In the genomic region with DNA sequence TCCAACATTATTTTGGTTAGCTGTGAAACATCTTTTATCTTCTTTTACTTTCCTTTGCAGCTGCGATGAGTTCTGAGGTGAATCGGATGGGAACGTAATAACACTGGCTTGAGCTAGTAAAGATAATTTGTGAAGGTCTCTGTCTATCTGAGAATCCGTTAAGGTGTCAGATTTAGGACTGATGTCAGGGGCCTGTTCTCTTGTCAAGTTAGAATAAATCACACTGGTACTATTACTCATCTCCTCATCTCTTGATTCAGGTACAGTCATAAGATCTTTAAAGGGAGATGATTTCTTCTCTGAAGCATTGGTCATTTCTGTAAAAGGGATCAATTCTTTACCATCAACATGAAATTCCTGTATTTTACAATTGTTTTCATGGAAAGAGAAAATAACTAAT, we compare ENCODE assay signal across 21 cellular contexts. TPM values are rescaled to one million over a fixed set of nuclear protein-coding genes. Genes with fewer than 3 reads are reported as not detected.
A peak's percentile ranks its signal among the peaks of the same experiment; 100 is the strongest.
DNase-seq lines count a peak whose midpoint lies in the region; ATAC-seq and TF ChIP-seq lines count a peak whose summit lies in the region.
"Had no signal": no experiment of that assay in that cellular context is flagged by ENCODE, and none has a peak within 500 bp of the region (broad histone marks: within the 10 kb centered on the region; RNA-seq: fewer than 3 reads in every experiment).

No MANE protein-coding gene starts in this region.

- peaks cover 85% of the 10 kb centered on the region for H3K36me3 Mint-ChIP-seq in activated CD8-positive, alpha-beta T cell treated with anti-CD3 and anti-CD28 coated beads for 36 hours (ENCODE audit: low read depth)
- H3K36me3 Mint-ChIP-seq in activated CD8-positive, alpha-beta T cell treated with anti-CD3 and anti-CD28 coated beads, Interleukin-2, amount 10 ng/mL, durations not matched to agents 7 days and 5 days (ENCODE audit: low read depth): peaks cover 87% of the 10 kb centered on the region
- peaks cover 61% of the 10 kb centered on the region for H3K36me3 Mint-ChIP-seq in natural killer cell
- H3K36me3 Mint-ChIP-seq in natural killer cell treated with Interleukin-12 subunit alpha and Interleukin-12 subunit beta and Interleukin-15 and Interleukin-18, amount 100 ng/mL, for 72 hours: peaks cover 66% of the 10 kb centered on the region
- peaks cover 69% of the 10 kb centered on the region for H3K36me3 Mint-ChIP-seq in central memory CD8-positive, alpha-beta T cell (ENCODE audit: insufficient read depth)
- peaks cover 56 to 75% of the 10 kb centered on the region in 2 donors for H3K36me3 Mint-ChIP-seq in stimulated activated naive B cell treated with anti-CD40 and anti-IgM and Interleukin-4, amounts not matched to agents 10 μg/mL and 1 μg/mL and 100 μg/mL, for 72 hours
- H3K36me3 Mint-ChIP-seq in activated T-helper 2 cell treated with anti-CD3 and anti-CD28 coated beads, Interferon-gamma antibody, Interleukin-2, Interleukin-4, amounts not matched to agents 10 μg/mL and 5 μg/mL and 100 μg/mL, durations not matched to agents 14 hours and 24 hours and 36 hours (ENCODE audit: low read depth): peaks cover 94% of the 10 kb centered on the region

- no peak for TF ChIP-seq CTCF in activated CD8-positive, alpha-beta T cell treated with anti-CD3 and anti-CD28 coated beads for 36 hours (IDR thresholded peaks at IDR 0.05)
- no peak for TF ChIP-seq CTCF in natural killer cell (IDR thresholded peaks at IDR 0.05)

- no peaks in the 10 kb centered on the region for H3K4me1 ChIP-seq in aorta (ENCODE audit: control insufficient read depth in 1 of 2, insufficient read depth in 2 of 2, low read length in 2 of 2)

- POLR2A ChIA-PET in activated CD8-positive, alpha-beta T cell treated with anti-CD3 and anti-CD28 coated beads for 36 hours (lab: Charles Lee): no interaction called here
- POLR2A ChIA-PET in activated CD8-positive, alpha-beta T cell treated with anti-CD3 and anti-CD28 coated beads, Interleukin-2, amount 10 ng/mL, durations not matched to agents 7 days and 5 days (lab: Charles Lee): no interaction called here

- peaks cover 11 to 19% of the 10 kb centered on the region in 2 donors for H3K36me3 ChIP-seq in aorta (ENCODE audit: control insufficient read depth in 1 of 2, insufficient read depth in 2 of 2, low read length in 1 of 2)

- no peak overlapping the region for H3K4me3 Mint-ChIP-seq in activated CD8-positive, alpha-beta T cell treated with anti-CD3 and anti-CD28 coated beads for 36 hours
- H3K4me3 Mint-ChIP-seq in activated CD8-positive, alpha-beta T cell treated with anti-CD3 and anti-CD28 coated beads, Interleukin-2, amount 10 ng/mL, durations not matched to agents 7 days and 5 days: no peak overlapping the region
- H3K4me3 Mint-ChIP-seq in natural killer cell: no peak overlapping the region
- no peak overlapping the region for H3K4me3 Mint-ChIP-seq in natural killer cell treated with Interleukin-12 subunit alpha and Interleukin-12 subunit beta and Interleukin-15 and Interleukin-18, amount 100 ng/mL, for 72 hours
- H3K4me3 Mint-ChIP-seq in central memory CD8-positive, alpha-beta T cell: no peak overlapping the region
- H3K4me3 Mint-ChIP-seq in stimulated activated naive B cell treated with anti-CD40 and anti-IgM and Interleukin-4, amounts not matched to agents 10 μg/mL and 1 μg/mL and 100 μg/mL, for 72 hours: no peak overlapping the region
- no peak overlapping the region for H3K4me3 Mint-ChIP-seq in activated T-helper 2 cell treated with anti-CD3 and anti-CD28 coated beads, Interferon-gamma antibody, Interleukin-2, Interleukin-4, amounts not matched to agents 10 μg/mL and 5 μg/mL and 100 μg/mL, durations not matched to agents 14 hours and 24 hours and 36 hours (ENCODE audit: low read depth)

- H3K4me1 Mint-ChIP-seq in activated CD8-positive, alpha-beta T cell treated with anti-CD3 and anti-CD28 coated beads for 36 hours (ENCODE audit: low read depth): peaks cover 36% of the 10 kb centered on the region
- peaks cover 15% of the 10 kb centered on the region for H3K4me1 Mint-ChIP-seq in activated CD8-positive, alpha-beta T cell treated with anti-CD3 and anti-CD28 coated beads, Interleukin-2, amount 10 ng/mL, durations not matched to agents 7 days and 5 days (ENCODE audit: low read depth)
- H3K4me1 Mint-ChIP-seq in natural killer cell: peaks cover 45 to 53% of the 10 kb centered on the region in 2 donors
- H3K4me1 Mint-ChIP-seq in natural killer cell treated with Interleukin-12 subunit alpha and Interleukin-12 subunit beta and Interleukin-15 and Interleukin-18, amount 100 ng/mL, for 72 hours (ENCODE audit: low read depth in 2 of 2): peaks cover 16 to 29% of the 10 kb centered on the region in 2 donors
- H3K4me1 Mint-ChIP-seq in central memory CD8-positive, alpha-beta T cell: peaks cover 42% of the 10 kb centered on the region
- peaks cover 6 to 25% of the 10 kb centered on the region in 2 donors for H3K4me1 Mint-ChIP-seq in stimulated activated naive B cell treated with anti-CD40 and anti-IgM and Interleukin-4, amounts not matched to agents 10 μg/mL and 1 μg/mL and 100 μg/mL, for 72 hours
- peaks cover 24% of the 10 kb centered on the region for H3K4me1 Mint-ChIP-seq in activated T-helper 2 cell treated with anti-CD3 and anti-CD28 coated beads, Interferon-gamma antibody, Interleukin-2, Interleukin-4, amounts not matched to agents 10 μg/mL and 5 μg/mL and 100 μg/mL, durations not matched to agents 14 hours and 24 hours and 36 hours (ENCODE audit: low read depth)

- H3K4me3 ChIP-seq in aorta (ENCODE audit: low read length in 2 of 2): no peak overlapping the region
- H3K4me3 ChIP-seq: MG63 had no signal

- H3K27me3 Mint-ChIP-seq in activated CD8-positive, alpha-beta T cell treated with anti-CD3 and anti-CD28 coated beads for 36 hours: no peaks in the 10 kb centered on the region
- no peaks in the 10 kb centered on the region for H3K27me3 Mint-ChIP-seq in activated CD8-positive, alpha-beta T cell treated with anti-CD3 and anti-CD28 coated beads, Interleukin-2, amount 10 ng/mL, durations not matched to agents 7 days and 5 days (ENCODE audit: low read depth)
- H3K27me3 Mint-ChIP-seq in natural killer cell (ENCODE audit: low read depth in 2 of 2): no peaks in the 10 kb centered on the region
- H3K27me3 Mint-ChIP-seq in natural killer cell treated with Interleukin-12 subunit alpha and Interleukin-12 subunit beta and Interleukin-15 and Interleukin-18, amount 100 ng/mL, for 72 hours: no peaks in the 10 kb centered on the region
- H3K27me3 Mint-ChIP-seq in central memory CD8-positive, alpha-beta T cell: no peaks in the 10 kb centered on the region
- no peaks in the 10 kb centered on the region for H3K27me3 Mint-ChIP-seq in stimulated activated naive B cell treated with anti-CD40 and anti-IgM and Interleukin-4, amounts not matched to agents 10 μg/mL and 1 μg/mL and 100 μg/mL, for 72 hours
- no peaks in the 10 kb centered on the region for H3K27me3 Mint-ChIP-seq in activated T-helper 2 cell treated with anti-CD3 and anti-CD28 coated beads, Interferon-gamma antibody, Interleukin-2, Interleukin-4, amounts not matched to agents 10 μg/mL and 5 μg/mL and 100 μg/mL, durations not matched to agents 14 hours and 24 hours and 36 hours (ENCODE audit: low read depth)

- H3K9me3 ChIP-seq in aorta (ENCODE audit: control insufficient read depth, low read length): no peaks in the 10 kb centered on the region
- H3K9me3 ChIP-seq: MG63 had no signal

- peak overlapping the region; percentile 24 for H3K27ac Mint-ChIP-seq in activated CD8-positive, alpha-beta T cell treated with anti-CD3 and anti-CD28 coated beads for 36 hours
- no peak overlapping the region for H3K27ac Mint-ChIP-seq in activated CD8-positive, alpha-beta T cell treated with anti-CD3 and anti-CD28 coated beads, Interleukin-2, amount 10 ng/mL, durations not matched to agents 7 days and 5 days
- H3K27ac Mint-ChIP-seq in natural killer cell: peak overlapping the region; percentile 56 to 58
- H3K27ac Mint-ChIP-seq in natural killer cell treated with Interleukin-12 subunit alpha and Interleukin-12 subunit beta and Interleukin-15 and Interleukin-18, amount 100 ng/mL, for 72 hours: no peak overlapping the region
- peak overlapping the region; percentile 39 for H3K27ac Mint-ChIP-seq in central memory CD8-positive, alpha-beta T cell (ENCODE audit: low read depth)
- peak overlapping the region; percentile 47 for H3K27ac Mint-ChIP-seq in stimulated activated naive B cell treated with anti-CD40 and anti-IgM and Interleukin-4, amounts not matched to agents 10 μg/mL and 1 μg/mL and 100 μg/mL, for 72 hours
- H3K27ac Mint-ChIP-seq in activated T-helper 2 cell treated with anti-CD3 and anti-CD28 coated beads, Interferon-gamma antibody, Interleukin-2, Interleukin-4, amounts not matched to agents 10 μg/mL and 5 μg/mL and 100 μg/mL, durations not matched to agents 14 hours and 24 hours and 36 hours: no peak overlapping the region

- H3K27ac ChIP-seq in aorta (ENCODE audit: low read depth in 1 of 2, low read length in 2 of 2): no peak overlapping the region
- H3K27ac ChIP-seq: C4-2B had no signal

- CTCF ChIA-PET in activated CD8-positive, alpha-beta T cell treated with anti-CD3 and anti-CD28 coated beads for 36 hours (lab: Charles Lee): no interaction called here
- CTCF ChIA-PET in activated CD8-positive, alpha-beta T cell treated with anti-CD3 and anti-CD28 coated beads, Interleukin-2, amount 10 ng/mL, durations not matched to agents 7 days and 5 days (lab: Charles Lee): no interaction called here

- H3K27me3 ChIP-seq in aorta (ENCODE audit: control insufficient read depth in 1 of 2, insufficient read depth in 2 of 2, low read length in 1 of 2): no peaks in the 10 kb centered on the region
- H3K27me3 ChIP-seq: MG63 had no signal

- WGBS in aorta, 2 donors: 98% methylated on average over 4 of the region's 4 CpGs

- peaks cover 5% of the 10 kb centered on the region for H3K9me3 Mint-ChIP-seq in activated CD8-positive, alpha-beta T cell treated with anti-CD3 and anti-CD28 coated beads for 36 hours
- H3K9me3 Mint-ChIP-seq in activated CD8-positive, alpha-beta T cell treated with anti-CD3 and anti-CD28 coated beads, Interleukin-2, amount 10 ng/mL, durations not matched to agents 7 days and 5 days (ENCODE audit: insufficient read depth): no peaks in the 10 kb centered on the region
- no peaks in the 10 kb centered on the region for H3K9me3 Mint-ChIP-seq in natural killer cell
- H3K9me3 Mint-ChIP-seq in natural killer cell treated with Interleukin-12 subunit alpha and Interleukin-12 subunit beta and Interleukin-15 and Interleukin-18, amount 100 ng/mL, for 72 hours: peaks cover 4% of the 10 kb centered on the region
- H3K9me3 Mint-ChIP-seq in central memory CD8-positive, alpha-beta T cell: peaks cover 6% of the 10 kb centered on the region
- peaks cover 0 to 4% of the 10 kb centered on the region in 2 donors for H3K9me3 Mint-ChIP-seq in stimulated activated naive B cell treated with anti-CD40 and anti-IgM and Interleukin-4, amounts not matched to agents 10 μg/mL and 1 μg/mL and 100 μg/mL, for 72 hours
- peaks cover 30% of the 10 kb centered on the region for H3K9me3 Mint-ChIP-seq in activated T-helper 2 cell treated with anti-CD3 and anti-CD28 coated beads, Interferon-gamma antibody, Interleukin-2, Interleukin-4, amounts not matched to agents 10 μg/mL and 5 μg/mL and 100 μg/mL, durations not matched to agents 14 hours and 24 hours and 36 hours

- intact Hi-C loops in activated CD8-positive, alpha-beta T cell treated with anti-CD3 and anti-CD28 coated beads for 36 hours (cut with micrococcal nuclease): no loop called here
- intact Hi-C loops in natural killer cell (cut with micrococcal nuclease): no loop called here
- intact Hi-C loops in activated T-helper 2 cell treated with anti-CD3 and anti-CD28 coated beads, Interferon-gamma antibody, Interleukin-2, Interleukin-4, amounts not matched to agents 10 μg/mL and 5 μg/mL and 100 μg/mL, durations not matched to agents 14 hours and 24 hours and 36 hours (cut with micrococcal nuclease): no loop called here
- intact Hi-C loops in aorta (cut with DNase I): no loop called here

- no peak for ATAC-seq in activated CD8-positive, alpha-beta T cell treated with anti-CD3 and anti-CD28 coated beads for 36 hours
- ATAC-seq in activated CD8-positive, alpha-beta T cell treated with anti-CD3 and anti-CD28 coated beads, Interleukin-2, amount 10 ng/mL, durations not matched to agents 7 days and 5 days: no peak
- ATAC-seq in natural killer cell (no peak), aorta (ENCODE audit: low FRiP score) (no peak)
- no peak for ATAC-seq in natural killer cell treated with Interleukin-12 subunit alpha and Interleukin-12 subunit beta and Interleukin-15 and Interleukin-18, amount 100 ng/mL, for 72 hours
- no peak for ATAC-seq in central memory CD8-positive, alpha-beta T cell (replicated peaks; ENCODE audit: extremely low read depth, poor library complexity, severe bottlenecking)
- no peak for ATAC-seq in stimulated activated naive B cell treated with anti-CD40 and anti-IgM and Interleukin-4, amounts not matched to agents 10 μg/mL and 1 μg/mL and 100 μg/mL, for 72 hours (replicated peaks)
- ATAC-seq: Right ventricle myocardium inferior had no signal

- no peak for DNase-seq in activated CD8-positive, alpha-beta T cell treated with anti-CD3 and anti-CD28 coated beads for 36 hours
- no peak for DNase-seq in activated CD8-positive, alpha-beta T cell treated with anti-CD3 and anti-CD28 coated beads, Interleukin-2, amount 10 ng/mL, durations not matched to agents 7 days and 5 days
- DNase-seq in natural killer cell: no peak
- DNase-seq in natural killer cell treated with Interleukin-12 subunit alpha and Interleukin-12 subunit beta and Interleukin-15 and Interleukin-18, amount 100 ng/mL, for 72 hours (ENCODE audit: low spot score): no peak
- DNase-seq in central memory CD8-positive, alpha-beta T cell (ENCODE audit: low spot score in 2 of 2): no peak
- no peak for DNase-seq in stimulated activated naive B cell treated with anti-CD40 and anti-IgM and Interleukin-4, amounts not matched to agents 10 μg/mL and 1 μg/mL and 100 μg/mL, for 72 hours
- no peak for DNase-seq in activated T-helper 2 cell treated with anti-CD3 and anti-CD28 coated beads, Interferon-gamma antibody, Interleukin-2, Interleukin-4, amounts not matched to agents 10 μg/mL and 5 μg/mL and 100 μg/mL, durations not matched to agents 14 hours and 24 hours and 36 hours (ENCODE audit: low spot score)
- DNase-seq in aorta: no peak
- DNase-seq: AML-193, EL, GF-D8, H7, Kasumi-1, MG63, NCI-H1417, NCI-H1694 treated with DMSO at 0.1 percent for 48 hours, NCI-H2081 treated with DMSO at 0.1 percent for 48 hours, NCI-H446, NCI-H526 had no signal

RNA-seq across cellular contexts. Expression of a gene that starts 26.2 kb away (rescaled TPM):
- total RNA-seq in activated CD8-positive, alpha-beta T cell treated with anti-CD3 and anti-CD28 coated beads for 36 hours: 10 to 100 TPM; 32.6 to 33.8 TPM
- 10 to 100 TPM; 54.2 to 58.0 TPM for total RNA-seq in activated CD8-positive, alpha-beta T cell treated with anti-CD3 and anti-CD28 coated beads, Interleukin-2, amount 10 ng/mL, durations not matched to agents 7 days and 5 days
- total RNA-seq in natural killer cell (100 to 1,000 TPM in 1 of 3 donors, 10 to 100 TPM in 2; 85.3 to 109 (median 97.7) TPM), aorta (10 to 100 TPM; 53.0 to 67.9 TPM)
- 10 to 100 TPM; 66.1 to 67.4 TPM for total RNA-seq in natural killer cell treated with Interleukin-12 subunit alpha and Interleukin-12 subunit beta and Interleukin-15 and Interleukin-18, amount 100 ng/mL, for 72 hours
- 49.8 and 51.0 TPM in 2 replicates for total RNA-seq in activated T-helper 2 cell treated with anti-CD3 and anti-CD28 coated beads, Interferon-gamma antibody, Interleukin-2, Interleukin-4, amounts not matched to agents 10 μg/mL and 5 μg/mL and 100 μg/mL, durations not matched to agents 14 hours and 24 hours and 36 hours
- 10 to 100 TPM in 1 of 2 donors, 1 to 10 TPM in 1; 9.5 to 18.5 TPM for polyA plus RNA-seq in aorta

Comparison
In these comparisons a context has a peak if more than half of its experiments do, and no peak if none do; other contexts are left out.
1. H3K27ac Mint-ChIP-seq: peak in activated CD8-positive, alpha-beta T cell treated with anti-CD3 and anti-CD28 coated beads for 36 hours (single experiment), natural killer cell (2 of 2), central memory CD8-positive, alpha-beta T cell (single experiment) and stimulated activated naive B cell treated with anti-CD40 and anti-IgM and Interleukin-4, amounts not matched to agents 10 μg/mL and 1 μg/mL and 100 μg/mL, for 72 hours (single experiment); none in activated CD8-positive, alpha-beta T cell treated with anti-CD3 and anti-CD28 coated beads, Interleukin-2, amount 10 ng/mL, durations not matched to agents 7 days and 5 days (single experiment), natural killer cell treated with Interleukin-12 subunit alpha and Interleukin-12 subunit beta and Interleukin-15 and Interleukin-18, amount 100 ng/mL, for 72 hours (0 of 2) and activated T-helper 2 cell treated with anti-CD3 and anti-CD28 coated beads, Interferon-gamma antibody, Interleukin-2, Interleukin-4, amounts not matched to agents 10 μg/mL and 5 μg/mL and 100 μg/mL, durations not matched to agents 14 hours and 24 hours and 36 hours (single experiment).